In genomic region chrX:114619874-114620273, GRCh38 we compare ENCODE assay signal across 9 cellular contexts. TPM values are rescaled to one million over a fixed set of nuclear protein-coding genes. Genes with fewer than 3 reads are reported as not detected.
DNase-seq lines count a peak whose midpoint lies in the region; ATAC-seq, FAIRE-seq and TF ChIP-seq lines count a peak whose summit lies in the region.
"Had no signal": no experiment of that assay in that cellular context is flagged by ENCODE, and none has a peak within 500 bp of the region (broad histone marks: within the 10 kb centered on the region; RNA-seq: fewer than 3 reads in every experiment).

No MANE protein-coding gene starts in this region.

- H2AK5ac ChIP-seq in H1 (ENCODE audit: low read depth, low read length): no peak overlapping the region

- H3K4ac ChIP-seq in H1 (replicated peaks; ENCODE audit: insufficient read length, low read depth, low read length): no peak overlapping the region

- H3K23me2 ChIP-seq in H1 (ENCODE audit: low read depth, low read length): no peaks in the 10 kb centered on the region

- H3K27ac ChIP-seq in H1 (ENCODE audit: low read depth, low read length): no peak overlapping the region
- no peak overlapping the region for H3K27ac ChIP-seq in testis

- H2BK120ac ChIP-seq in H1 (replicated peaks; ENCODE audit: low read depth, low read length): no peak overlapping the region

- 84% methylated on average over 2 of the region's 2 CpGs; no CpG with 5 or more reads in 1 of the 2 experiments for WGBS in H1 (ENCODE audit: extremely low coverage in 1 of 2, insufficient coverage in 1 of 2, insufficient read length in 1 of 2, insufficient replicate concordance in 2 of 2, low coverage in 1 of 2, low lambda C conversion rate in 2 of 2, missing lambda C conversion rate in 1 of 2), 2 experiments
- 69 to 71% methylated on average over 2 of the region's 2 CpGs for WGBS in testis, 2 donors

- peak; percentile 21 for DNase-seq in NOMO-1 treated with DMSO at 0.1 percent for 48 hours (lab: John Stamatoyannopoulos, UW; ENCODE audit: unreplicated experiment)
- no peak for DNase-seq in NOMO-1 (lab: John Stamatoyannopoulos, UW; ENCODE audit: unreplicated experiment in 2 of 2)
- DNase-seq in KBM-7: peak; percentile 20
- no peak for DNase-seq in H1 (ENCODE audit: low read depth in 1 of 2, low spot score in 2 of 2)
- DNase-seq in testis: no peak
- no peak for DNase-seq in stimulated activated CD4-positive, alpha-beta T cell treated with anti-CD3 and anti-CD28 coated beads, Interleukin-4, amount 100 ng/mL, for 4 hours
- DNase-seq in NCI-H146 treated with DMSO at 0.1 percent for 48 hours (lab: John Stamatoyannopoulos, UW; ENCODE audit: unreplicated experiment): no peak
- DNase-seq: activated gamma-delta T cell had no signal

- no peaks in the 10 kb centered on the region for H3K27me3 ChIP-seq in H1 (replicated peaks in 1 of 4; ENCODE audit: control insufficient read depth in 3 of 4, extremely low read depth in 1 of 4, insufficient read depth in 3 of 4, low read length in 3 of 4)
- H3K27me3 ChIP-seq in testis: no peaks in the 10 kb centered on the region

- no peak overlapping the region for H3K4me3 ChIP-seq in H1 (ENCODE audit: extremely low read depth in 1 of 4, insufficient read depth in 2 of 4, low read depth in 3 of 4, low read length in 4 of 4)
- no peak overlapping the region for H3K4me3 ChIP-seq in testis

- H2BK5ac ChIP-seq in H1 (ENCODE audit: low read depth, low read length): no peak overlapping the region

- TF ChIP-seq EP300 in H1 (IDR thresholded peaks at IDR 0.05; ENCODE audit: borderline replicate concordance in 1 of 2, low read depth in 2 of 2, low read length in 2 of 2): no peak

- H2BK15ac ChIP-seq in H1 (ENCODE audit: low read length): no peak overlapping the region

- TF ChIP-seq CTCF in H1 (IDR thresholded peaks at IDR 0.05; ENCODE audit: control extremely low read depth in 1 of 3, insufficient read depth in 1 of 3, low read depth in 1 of 3, low read length in 3 of 3) (peak in 1 of 3 experiments; percentile 34; a peak in 1 of 4 replicates), testis (IDR thresholded peaks at IDR 0.05) (peak in 2 of 3 experiments; percentile 7 to 28)

- H4K91ac ChIP-seq in H1 (replicated peaks; ENCODE audit: insufficient read length, low read length): no peak overlapping the region

- intact Hi-C loops in testis (cut with DNase I; ENCODE audit: low total_unique reads): no loop called here

- CTCF ChIA-PET in H1 (lab: Charles Lee; ENCODE audit: partially characterized antibody): interaction anchor here (0.7 to 1.7 kb wide), 6 partner anchors 10 to 157 kb away, joined by 3 to 6 read pairs (median 4); no protein-coding TSS in a partner anchor

- H4K20me1 ChIP-seq in H1 (replicated peaks in 1 of 2; ENCODE audit: control insufficient read depth in 1 of 2, insufficient read depth in 2 of 2, low read length in 2 of 2): no peaks in the 10 kb centered on the region

- POLR2A ChIA-PET in H1 (lab: Charles Lee; ENCODE audit: partially characterized antibody): no interaction called here

- FAIRE-seq in H1 (lab: Jason Lieb, UNC): peak; percentile 7

- TF ChIP-seq POLR2A in H1 (IDR thresholded peaks at IDR 0.05; ENCODE audit: control extremely low read depth in 1 of 2, low read depth in 2 of 2, low read length in 2 of 2) (no peak), testis (IDR thresholded peaks at IDR 0.05) (no peak)

- H3K14ac ChIP-seq in H1 (ENCODE audit: insufficient read length): no peak overlapping the region

- no peaks in the 10 kb centered on the region for H3K4me1 ChIP-seq in H1 (replicated peaks in 1 of 4; ENCODE audit: control insufficient read depth in 3 of 4, insufficient read depth in 4 of 4, low read length in 3 of 4)
- H3K4me1 ChIP-seq in testis: no peaks in the 10 kb centered on the region

- H2AFZ ChIP-seq in H1 (ENCODE audit: low read length): no peak overlapping the region

- ATAC-seq in GM21576 (IDR thresholded peaks at IDR 0.05; ENCODE audit: unreplicated experiment): no peak

- H3K4me2 ChIP-seq in H1 (ENCODE audit: insufficient read depth in 1 of 2, low read depth in 2 of 2, low read length in 2 of 2): no peak overlapping the region

- no peak overlapping the region for H3K9ac ChIP-seq in H1 (replicated peaks in 1 of 4; ENCODE audit: extremely low read depth in 1 of 4, low read depth in 3 of 4, low read length in 3 of 4)

- peak in 1 of 2 experiments; percentile 13; a peak in 1 of 4 replicates for TF ChIP-seq RAD21 in H1 (IDR thresholded peaks at IDR 0.05 in 1 of 2, conservative IDR thresholded peaks at IDR 0.05 in 1 of 2; ENCODE audit: low read depth in 2 of 2, low read length in 2 of 2)

- H4K8ac ChIP-seq in H1 (ENCODE audit: extremely low read depth, insufficient read depth, low read length): no peak overlapping the region

- in situ Hi-C loops in KBM-7 (cut with MboI; ENCODE audit: low pct_unique_long_range_greater_than_20kb, low sequenced_read_pairs): no loop called here

- no peaks in the 10 kb centered on the region for H3K79me2 ChIP-seq in H1 (ENCODE audit: control insufficient read depth in 1 of 2, insufficient read depth in 2 of 2, low read length in 2 of 2)

- H3K9me3 ChIP-seq in H1 (ENCODE audit: insufficient read depth in 2 of 2, low read depth in 1 of 2, low read length in 1 of 2) (no peaks in the 10 kb centered on the region), testis (no peaks in the 10 kb centered on the region)

- no peak overlapping the region for H3K23ac ChIP-seq in H1 (ENCODE audit: insufficient read length)

- no peaks in the 10 kb centered on the region for H3K36me3 ChIP-seq in H1 (ENCODE audit: control insufficient read depth in 2 of 4, insufficient read depth in 4 of 4, low read length in 3 of 4)
- H3K36me3 ChIP-seq in testis (ENCODE audit: low read depth, missing control alignments): no peaks in the 10 kb centered on the region

- no peak overlapping the region for H3K18ac ChIP-seq in H1 (ENCODE audit: extremely low read depth, low read length)

- no peaks in the 10 kb centered on the region for H3K79me1 ChIP-seq in H1 (ENCODE audit: low read depth, low read length)

- H4K5ac ChIP-seq in H1 (ENCODE audit: insufficient read length, low read depth, low read length): no peak overlapping the region

- H3K56ac ChIP-seq in H1 (replicated peaks; ENCODE audit: insufficient read length, low read depth, low read length): no peak overlapping the region

- no peak overlapping the region for H2BK20ac ChIP-seq in H1 (ENCODE audit: low read length)

- no peak overlapping the region for H2BK12ac ChIP-seq in H1 (ENCODE audit: low read depth, low read length)

TF ChIP-seq in H1, 55 proteins besides CTCF, POLR2A, EP300 and RAD21:
- TF ChIP-seq HDAC6 (IDR thresholded peaks at IDR 0.05; ENCODE audit: low read depth, low read length) (no peak), RXRA (IDR thresholded peaks at IDR 0.05; ENCODE audit: insufficient read depth, low read depth, low read length) (no peak), FOSL1 (IDR thresholded peaks at IDR 0.05; ENCODE audit: insufficient read depth, low read depth, low read length) (no peak), EZH2 (IDR thresholded peaks at IDR 0.05; ENCODE audit: low read depth, low read length, severe bottlenecking) (no peak), TEAD4 (IDR thresholded peaks at IDR 0.05; ENCODE audit: low read depth, low read length) (no peak), RFX5 (IDR thresholded peaks at IDR 0.05; ENCODE audit: borderline replicate concordance, low read depth, low read length) (no peak), TAF7 (optimal IDR thresholded peaks at IDR 0.05; ENCODE audit: borderline replicate concordance, low read depth, low read length) (no peak), SP2 (IDR thresholded peaks at IDR 0.05; ENCODE audit: low read length) (no peak), ZNF274 (IDR thresholded peaks at IDR 0.05; ENCODE audit: borderline replicate concordance, extremely low read depth, low read length) (no peak), NRF1 (IDR thresholded peaks at IDR 0.05; ENCODE audit: low read depth, low read length) (no peak)

RNA-seq across cellular contexts. Expression of gene HTR2C, which starts 36.0 kb away (rescaled TPM):
- 1.5 and 2.0 TPM in 2 replicates for total RNA-seq in H1 (2021; fragmentation: NEBNext Ultra II Directional; extraction: Animal tissue kit (Norgen Biotek cat#: 25700))
- polyA plus RNA-seq in H1 (2011; rRNA removed): 1.4 and 1.7 TPM in 2 replicates
- 2.0 TPM for polyA plus RNA-seq in H1 (2011; cell fraction: cytosol; rRNA removed)
- 5.2 TPM for polyA plus RNA-seq in H1 (2011; cell fraction: nucleus; rRNA removed)
- 0.74 to 1.3 TPM (median 1.0 TPM) in 4 replicates for polyA plus RNA-seq in H1 (2012, experiment 1 of 2)
- 0.13 TPM for polyA plus RNA-seq in H1 (2012, experiment 2 of 2)
- 1.3 TPM for polyA plus RNA-seq in H1 (2013, experiment 1 of 2)
- polyA plus RNA-seq in H1 (2013, experiment 2 of 2): 1.1 TPM
- polyA minus RNA-seq in H1 (2011; rRNA and poly(A)+ RNA removed): 9.4 and 11.0 TPM in 2 replicates
- 5.0 TPM for polyA minus RNA-seq in H1 (2011; cell fraction: cytosol; rRNA and poly(A)+ RNA removed)
- 21.4 TPM for polyA minus RNA-seq in H1 (2011; cell fraction: nucleus; rRNA and poly(A)+ RNA removed)
- under 1 TPM; 0.12 to 0.31 TPM for total RNA-seq in testis
- 0.08 TPM for polyA plus RNA-seq in testis (ENCODE audit: insufficient read depth, low read depth, low replicate concordance)

Comparison
In these comparisons a context has a peak if more than half of its experiments do, and no peak if none do; other contexts are left out.
1. DNase-seq: peak in NOMO-1 treated with DMSO at 0.1 percent for 48 hours (single experiment) and KBM-7 (single experiment); none in NOMO-1 (0 of 2), H1 (0 of 2), testis (single experiment), stimulated activated CD4-positive, alpha-beta T cell treated with anti-CD3 and anti-CD28 coated beads, Interleukin-4, amount 100 ng/mL, for 4 hours (0 of 2) and NCI-H146 treated with DMSO at 0.1 percent for 48 hours (single experiment).